4 cellular contexts compared by ENCODE assay signal in genomic region chr13:49429061-49429460, GRCh38.
"Had no signal": no experiment of that assay in that cellular context is flagged by ENCODE, and none has a peak within 500 bp of the region (broad histone marks: within the 10 kb centered on the region; RNA-seq: fewer than 3 reads in every experiment).

No MANE protein-coding gene starts in this region.

- H3K4me3 ChIP-seq: GM23338 had no signal

- H3K4me2 ChIP-seq: GM23338 had no signal

- ATAC-seq: GM23338, HepG2 had no signal

- H2AFZ ChIP-seq: GM23338 had no signal

- DNase-seq: H9, HCEC 1CT had no signal
